8 cellular contexts compared by ENCODE assay signal in genomic region chr5:43037929-43038510, GRCh38. TPM values are rescaled to one million over a fixed set of nuclear protein-coding genes. Genes with fewer than 3 reads are reported as not detected.
DNase-seq lines count a peak whose midpoint lies in the region; ATAC-seq, FAIRE-seq and TF ChIP-seq lines count a peak whose summit lies in the region.

No MANE protein-coding gene starts in this region.

- H3K27me3 Mint-ChIP-seq in activated T-cell treated with anti-CD3 and anti-CD28 coated beads, Interleukin-2, amount 50 U/mL, for 4 hours (ENCODE audit: low read depth), result no peaks in the 10 kb centered on the region

- no peaks in the 10 kb centered on the region for H3K36me3 ChIP-seq in stomach

- H3K27me3 ChIP-seq in stomach, result peaks cover 8 to 98% (median 45%) of the 10 kb centered on the region in 3 donors

- no peaks in the 10 kb centered on the region for H3K9me3 Mint-ChIP-seq in activated T-cell treated with anti-CD3 and anti-CD28 coated beads, Interleukin-2, amount 50 U/mL, for 4 hours

- peaks cover 0 to 8% (median 3%) of the 10 kb centered on the region in 4 donors for H3K9me3 ChIP-seq in stomach

- ATAC-seq in HG03575 (IDR thresholded peaks at IDR 0.05; ENCODE audit: extremely low read depth, insufficient number of reproducible peaks, low FRiP score, unreplicated experiment), result peak; percentile 19
- peak; percentile 12 to 18 for ATAC-seq in activated T-cell treated with anti-CD3 and anti-CD28 coated beads, Interleukin-2, amount 50 U/mL, for 4 hours

- DNase-seq in GM12891 (ENCODE audit: insufficient read length, low spot score) (no peak), glomerular visceral epithelial cell (ENCODE audit: extremely low spot score) (peak; percentile 81), stomach (no peak), NCI-H69 (lab: John Stamatoyannopoulos, UW) (no peak), amygdala (lab: John Stamatoyannopoulos, UW) (no peak), OCI-M2 (lab: John Stamatoyannopoulos, UW; ENCODE audit: unreplicated experiment) (no peak)
- peak; percentile 21 for DNase-seq in activated T-cell treated with anti-CD3 and anti-CD28 coated beads, Interleukin-2, amount 50 U/mL, for 4 hours

- no peak for TF ChIP-seq CTCF in stomach (IDR thresholded peaks at IDR 0.05)

- H3K4me3 ChIP-seq in stomach, result peak overlapping the region; percentile 20 to 42 (median 38)

- H3K36me3 Mint-ChIP-seq in activated T-cell treated with anti-CD3 and anti-CD28 coated beads, Interleukin-2, amount 50 U/mL, for 4 hours (ENCODE audit: insufficient read depth), result no peaks in the 10 kb centered on the region

- TF ChIP-seq EP300 in stomach (IDR thresholded peaks at IDR 0.05), result no peak

- H3K4me1 Mint-ChIP-seq in activated T-cell treated with anti-CD3 and anti-CD28 coated beads, Interleukin-2, amount 50 U/mL, for 4 hours (ENCODE audit: low read depth), result peaks cover 55% of the 10 kb centered on the region

- H3K27ac ChIP-seq in stomach, result peak overlapping the region; percentile 47 to 96 (median 73)

- peaks cover 0 to 69% (median 34%) of the 10 kb centered on the region in 4 donors for H3K4me1 ChIP-seq in stomach

- intact Hi-C loops in stomach (cut with DNase I; ENCODE audit: low total_unique reads), result no loop called here

- H3K4me3 Mint-ChIP-seq in activated T-cell treated with anti-CD3 and anti-CD28 coated beads, Interleukin-2, amount 50 U/mL, for 4 hours, result peak overlapping the region; percentile 80

- no peak for TF ChIP-seq POLR2A in GM12891 (IDR thresholded peaks at IDR 0.05; ENCODE audit: low read depth, low read length)
- TF ChIP-seq POLR2A in stomach (IDR thresholded peaks at IDR 0.05), result no peak

- peak; percentile 43 for FAIRE-seq in GM12891 (lab: Jason Lieb, UNC)

- 12 to 24% (median 18%) methylated on average over 21 of the region's 21 CpGs for WGBS in stomach, 5 donors

TF ChIP-seq in GM12891, 5 proteins besides CTCF, POLR2A, EP300 and RAD21:
- TF ChIP-seq POU2F2 (IDR thresholded peaks at IDR 0.05; ENCODE audit: low read depth, low read length) (no peak), SPI1 (IDR thresholded peaks at IDR 0.05; ENCODE audit: low read depth, low read length) (no peak), PAX5 (IDR thresholded peaks at IDR 0.05; ENCODE audit: insufficient read depth, low read length, severe bottlenecking) (no peak), POLR2AphosphoS5 (IDR thresholded peaks at IDR 0.05; ENCODE audit: low read depth, low read length) (no peak), TAF1 (IDR thresholded peaks at IDR 0.05; ENCODE audit: low read depth, low read length) (no peak)
TF ChIP-seq in GM12891: peak in this region for 0.

RNA-seq across cellular contexts. Expression of gene ANXA2R, which starts 2.1 kb away (rescaled TPM):
- 2.3 TPM for polyA plus RNA-seq in GM12891 (2012; ENCODE audit: low read depth, missing spikeins)
- 1 to 10 TPM; 2.6 to 4.0 (median 3.5) TPM for total RNA-seq in activated T-cell treated with anti-CD3 and anti-CD28 coated beads, Interleukin-2, amount 50 U/mL, for 4 hours
- 1 to 10 TPM in 4 of 5 donors, not detected in 1; 1.2 to 7.5 (median 2.8) TPM for total RNA-seq in stomach
- polyA plus RNA-seq in stomach, result 1 to 10 TPM in 1 of 3 donors, under 1 TPM in 2; 0.76 to 2.2 (median 0.87) TPM

Comparison
In these comparisons a context has a peak if more than half of its experiments do, and no peak if none do; other contexts are left out.
1. DNase-seq: peak in activated T-cell treated with anti-CD3 and anti-CD28 coated beads, Interleukin-2, amount 50 U/mL, for 4 hours (single experiment) and glomerular visceral epithelial cell (single experiment); none in GM12891 (single experiment), stomach (single experiment), NCI-H69 (single experiment), amygdala (0 of 56) and OCI-M2 (single experiment).